Comparison of ENCODE assay signal across 7 cellular contexts in the genomic region with DNA sequence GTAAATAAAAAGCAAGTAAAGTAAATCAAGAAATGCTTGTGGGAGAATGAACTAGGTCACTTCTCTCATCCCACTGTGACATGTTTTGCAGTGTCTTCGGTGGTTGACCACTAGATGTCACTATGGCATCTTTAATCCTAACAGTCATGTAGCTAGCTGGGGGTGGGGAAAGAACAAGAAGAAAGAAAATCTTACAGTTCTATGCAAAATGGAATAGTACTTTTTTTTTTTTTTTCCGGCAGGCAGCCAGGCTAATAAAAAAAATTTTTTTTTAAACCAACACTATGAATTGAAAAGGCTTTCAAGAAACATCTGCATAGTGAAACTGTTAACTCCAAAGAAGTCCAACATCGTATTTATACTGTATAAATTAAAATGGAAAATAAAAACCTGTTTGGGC. TPM values are rescaled to one million over a fixed set of nuclear protein-coding genes. Genes with fewer than 3 reads are reported as not detected.
DNase-seq lines count a peak whose midpoint lies in the region; ATAC-seq, FAIRE-seq and TF ChIP-seq lines count a peak whose summit lies in the region.

No MANE protein-coding gene starts in this region.

- TF ChIP-seq POLR2A in ovary (IDR thresholded peaks at IDR 0.05): no peak

- no peaks in the 10 kb centered on the region for H3K4me1 Mint-ChIP-seq in activated naive CD4-positive, alpha-beta T cell treated with anti-CD3 and anti-CD28 coated beads, Interleukin-2, amount 50 U/mL, for 24 hours

- no peak overlapping the region for H3K4me2 ChIP-seq in DOHH2 (ENCODE audit: low read length)

- no peaks in the 10 kb centered on the region for H3K36me3 Mint-ChIP-seq in activated naive CD4-positive, alpha-beta T cell treated with anti-CD3 and anti-CD28 coated beads, Interleukin-2, amount 50 U/mL, for 24 hours

- H3K27ac ChIP-seq in DOHH2 (ENCODE audit: low read depth, low read length) (no peak overlapping the region), ovary (no peak overlapping the region)

- H3K9me3 Mint-ChIP-seq in activated naive CD4-positive, alpha-beta T cell treated with anti-CD3 and anti-CD28 coated beads, Interleukin-2, amount 50 U/mL, for 24 hours: no peaks in the 10 kb centered on the region

- 1 to 3% (median 2%) methylated on average over 3 of the region's 3 CpGs for WGBS in ovary, 3 donors

- no peaks in the 10 kb centered on the region for H3K79me2 ChIP-seq in DOHH2 (ENCODE audit: control insufficient read depth, low read length)

- H3K4me1 ChIP-seq in DOHH2 (ENCODE audit: control insufficient read depth, low read length): peaks cover 6% of the 10 kb centered on the region
- H3K4me1 ChIP-seq in ovary (ENCODE audit: insufficient read depth): no peaks in the 10 kb centered on the region

- H3K4me3 Mint-ChIP-seq in activated naive CD4-positive, alpha-beta T cell treated with anti-CD3 and anti-CD28 coated beads, Interleukin-2, amount 50 U/mL, for 24 hours: peak overlapping the region; percentile 7

- H3K9me2 ChIP-seq in DOHH2 (replicated peaks; ENCODE audit: control insufficient read depth, low read length): no peaks in the 10 kb centered on the region

- H3K27ac Mint-ChIP-seq in activated naive CD4-positive, alpha-beta T cell treated with anti-CD3 and anti-CD28 coated beads, Interleukin-2, amount 50 U/mL, for 24 hours: no peak overlapping the region

- TF ChIP-seq CTCF in DOHH2 (IDR thresholded peaks at IDR 0.05; ENCODE audit: low read depth, low read length, poor library complexity, severe bottlenecking) (peak; percentile 85), ovary (IDR thresholded peaks at IDR 0.05) (peak; percentile 45 to 86 (median 84))

- H3K27me3 Mint-ChIP-seq in activated naive CD4-positive, alpha-beta T cell treated with anti-CD3 and anti-CD28 coated beads, Interleukin-2, amount 50 U/mL, for 24 hours: no peaks in the 10 kb centered on the region

- no peaks in the 10 kb centered on the region for H3K36me3 ChIP-seq in DOHH2 (ENCODE audit: control insufficient read depth, low read length)
- no peaks in the 10 kb centered on the region for H3K36me3 ChIP-seq in ovary

- TF ChIP-seq EP300 in ovary (IDR thresholded peaks at IDR 0.05): no peak

- DNase-seq in GM19239 (ENCODE audit: insufficient read length, low spot score) (peak; percentile 30), NCI-H446 treated with DMSO at 0.1 percent for 48 hours (lab: John Stamatoyannopoulos, UW) (peak; percentile 56), glomerular endothelial cell (ENCODE audit: extremely low read depth, low read depth, low spot score) (peak; percentile 83), ovary (peak in 3 of 5 donors; percentile 29 to 62 (median 31))

- H3K27me3 ChIP-seq in DOHH2 (ENCODE audit: control insufficient read depth, low read length) (peaks cover 20% of the 10 kb centered on the region), ovary (no peaks in the 10 kb centered on the region)

- no peaks in the 10 kb centered on the region for H3K9me3 ChIP-seq in DOHH2 (ENCODE audit: control insufficient read depth, insufficient read depth, low read length)
- H3K9me3 ChIP-seq in ovary: no peaks in the 10 kb centered on the region

- intact Hi-C loops in ovary (cut with DNase I): loop anchor here (5.0 to 10.0 kb wide), 5 partner anchors 146 to 918 kb away; no protein-coding TSS in a partner anchor

- H4K20me1 ChIP-seq in DOHH2 (ENCODE audit: control insufficient read depth, insufficient read depth, low read depth, low read length): no peaks in the 10 kb centered on the region

- H3K4me3 ChIP-seq in DOHH2 (ENCODE audit: low read length) (no peak overlapping the region), ovary (no peak overlapping the region)

- peak; percentile 96 for FAIRE-seq in GM19239 (lab: Jason Lieb, UNC)

- H3F3A ChIP-seq in DOHH2 (ENCODE audit: control insufficient read depth, insufficient read depth): no peaks in the 10 kb centered on the region

- ATAC-seq in HG03196 (IDR thresholded peaks at IDR 0.05; ENCODE audit: unreplicated experiment): peak; percentile 61

RNA-seq across cellular contexts. Expression of a gene that starts 38.3 kb away (rescaled TPM):
- total RNA-seq in glomerular endothelial cell: 17.1 and 20.7 TPM in 2 replicates
- total RNA-seq in ovary: 1 to 10 TPM in 6 of 7 donors, under 1 TPM in 1; 0.91 to 5.0 (median 2.5) TPM
- polyA plus RNA-seq in ovary: 1 to 10 TPM; 3.6 to 3.9 TPM

Comparison
In these comparisons a context has a peak if more than half of its experiments do, and no peak if none do; other contexts are left out.
1. DNase-seq: peak in every context shown above with its lines; median percentile 83 in glomerular endothelial cell; 56 in NCI-H446 treated with DMSO at 0.1 percent for 48 hours; 31 in ovary; 30 in GM19239.